Comparison of ENCODE assay signal across 9 cellular contexts in genomic region chr14:21096438-21096837, GRCh38. TPM values are rescaled to one million over a fixed set of nuclear protein-coding genes. Genes with fewer than 3 reads are reported as not detected.
DNase-seq lines count a peak whose midpoint lies in the region; ATAC-seq and TF ChIP-seq lines count a peak whose summit lies in the region.
"Had no signal": no experiment of that assay in that cellular context is flagged by ENCODE, and none has a peak within 500 bp of the region (broad histone marks: within the 10 kb centered on the region; RNA-seq: fewer than 3 reads in every experiment).

No MANE protein-coding gene starts in this region.

- H4K20me1 ChIP-seq in PC-9 (ENCODE audit: insufficient read depth): no peaks in the 10 kb centered on the region
- peaks cover 11% of the 10 kb centered on the region for H4K20me1 ChIP-seq in hepatocyte (ENCODE audit: insufficient read depth, poor library complexity, severe bottlenecking)
- peaks cover 26% of the 10 kb centered on the region for H4K20me1 ChIP-seq in smooth muscle cell (ENCODE audit: low read depth)

- H2AFZ ChIP-seq in PC-9 (no peak overlapping the region), hepatocyte (no peak overlapping the region), smooth muscle cell (ENCODE audit: low read depth) (no peak overlapping the region)

- TSS peak; percentile 18 for BruUV-seq in PC-9 (replicated peaks; lab: Mats Ljungman, UMichigan)

- ATAC-seq in HG03175 (IDR thresholded peaks at IDR 0.05; ENCODE audit: unreplicated experiment): no peak
- ATAC-seq: stimulated activated naive B cell treated with anti-CD40 and anti-IgM and Interleukin-4, amounts not matched to agents 10 μg/mL and 1 μg/mL and 100 μg/mL, for 72 hours had no signal

- H3K4me2 ChIP-seq in PC-9: no peak overlapping the region
- H3K4me2 ChIP-seq in hepatocyte: peak overlapping the region; percentile 68
- no peak overlapping the region for H3K4me2 ChIP-seq in smooth muscle cell

- H3K9me3 ChIP-seq in PC-9 (ENCODE audit: insufficient read depth, low read depth) (no peaks in the 10 kb centered on the region), hepatocyte (ENCODE audit: low read depth) (no peaks in the 10 kb centered on the region), smooth muscle cell (replicated peaks; ENCODE audit: low read depth) (no peaks in the 10 kb centered on the region)

- 81% methylated on average over 3 of the region's 3 CpGs for WGBS in hepatocyte (ENCODE audit: low lambda C conversion rate, missing lambda C conversion rate)
- WGBS in smooth muscle cell (ENCODE audit: low lambda C conversion rate): 75% methylated on average over 3 of the region's 3 CpGs

- H3F3A ChIP-seq in PC-9 (ENCODE audit: insufficient read depth, low read depth) (peaks cover 14% of the 10 kb centered on the region; the same call in 1 of the 2 replicates), smooth muscle cell (ENCODE audit: low read depth) (peaks cover 38% of the 10 kb centered on the region)

- H3K36me3 ChIP-seq in PC-9 (ENCODE audit: low read depth) (no peaks in the 10 kb centered on the region), hepatocyte (replicated peaks; ENCODE audit: insufficient read depth, low read depth) (no peaks in the 10 kb centered on the region), smooth muscle cell (ENCODE audit: low read depth) (no peaks in the 10 kb centered on the region)

- H3K9ac ChIP-seq in smooth muscle cell (ENCODE audit: low read depth): no peak overlapping the region

- CTCF ChIA-PET in PC-9 (lab: Charles Lee): no interaction called here

- H3K79me2 ChIP-seq in PC-9 (ENCODE audit: low read depth) (0 out of 2 replicates have a peak, but pooled peaks cover 4% of the 10 kb centered on the region), hepatocyte (peaks cover 57% of the 10 kb centered on the region), smooth muscle cell (ENCODE audit: low read depth) (no peaks in the 10 kb centered on the region)

- DNase-seq in GM20000 (ENCODE audit: low spot score) (peak; percentile 8), PC-9 (no peak), hepatocyte (ENCODE audit: low spot score) (no peak), smooth muscle cell (lab: John Stamatoyannopoulos, UW; ENCODE audit: unreplicated experiment) (no peak), NCI-H2227 (lab: John Stamatoyannopoulos, UW; ENCODE audit: unreplicated experiment) (no peak), NCI-H1694 (lab: John Stamatoyannopoulos, UW) (no peak)
- DNase-seq: kidney glomerular epithelial cell; stimulated activated naive B cell treated with anti-CD40 and anti-IgM and Interleukin-4, amounts not matched to agents 10 μg/mL and 1 μg/mL and 100 μg/mL, for 72 hours had no signal

- H3K4me3 ChIP-seq in PC-9 (no peak overlapping the region), hepatocyte (no peak overlapping the region), smooth muscle cell (no peak overlapping the region)

- TF ChIP-seq CTCF in GM20000 (IDR thresholded peaks at IDR 0.05; ENCODE audit: extremely low read depth, missing control alignments) (no peak), PC-9 (conservative IDR thresholded peaks at IDR 0.05) (no peak), hepatocyte (IDR thresholded peaks at IDR 0.05; ENCODE audit: poor library complexity) (no peak), smooth muscle cell (IDR thresholded peaks at IDR 0.05; ENCODE audit: borderline replicate concordance, insufficient read depth, poor library complexity, severe bottlenecking) (no peak)

- H3K9me2 ChIP-seq in PC-9 (ENCODE audit: insufficient read depth) (no peaks in the 10 kb centered on the region), hepatocyte (replicated peaks; ENCODE audit: insufficient read depth) (no peaks in the 10 kb centered on the region)

- no peak overlapping the region for H3K27ac ChIP-seq in PC-9
- peak overlapping the region; percentile 81 for H3K27ac ChIP-seq in hepatocyte
- H3K27ac ChIP-seq in smooth muscle cell (ENCODE audit: low read depth): peak overlapping the region; percentile 49

- POLR2A ChIA-PET in PC-9 (lab: Charles Lee; ENCODE audit: unreplicated experiment): no interaction called here

- H3K27me3 ChIP-seq in PC-9 (ENCODE audit: insufficient read depth, low read depth) (no peaks in the 10 kb centered on the region), hepatocyte (no peaks in the 10 kb centered on the region), smooth muscle cell (ENCODE audit: low read depth) (no peaks in the 10 kb centered on the region)

- intact Hi-C loops in PC-9 (cut with micrococcal nuclease; ENCODE audit: unreplicated experiment): no loop called here

- H3K4me1 ChIP-seq in PC-9 (replicated peaks; ENCODE audit: insufficient read depth) (peaks cover 14% of the 10 kb centered on the region), hepatocyte (ENCODE audit: insufficient read depth) (peaks cover 35% of the 10 kb centered on the region), smooth muscle cell (ENCODE audit: low read depth) (peaks cover 56% of the 10 kb centered on the region)

RNA-seq across cellular contexts. Expression of gene ZNF219, which starts 2.0 kb away (rescaled TPM):
- total RNA-seq in PC-9 (2021) (23.0 and 25.3 TPM in 2 replicates), hepatocyte (29.5 and 52.8 TPM in 2 replicates), smooth muscle cell (10.0 and 15.2 TPM in 2 replicates)
- polyA plus RNA-seq in hepatocyte (24.4 and 25.1 TPM in 2 replicates), smooth muscle cell (8.8 and 12.6 TPM in 2 replicates)

RNA-seq across cellular contexts. Expression of gene TMEM253, which starts 4.4 kb away (rescaled TPM):
- total RNA-seq in PC-9 (2021) (0.35 and 1.4 TPM in 2 replicates), hepatocyte (1.9 and 4.9 TPM in 2 replicates), smooth muscle cell (1.0 TPM in 1 of 2 replicates, not detected in the other)
- polyA plus RNA-seq in hepatocyte (5.4 and 7.8 TPM in 2 replicates), smooth muscle cell (0.41 TPM in 1 of 2 replicates, not detected in the other)

RNA-seq across cellular contexts. Expression of gene ARHGEF40, which starts 26.3 kb away (rescaled TPM):
- total RNA-seq in PC-9 (2021): 12.7 and 13.0 TPM in 2 replicates
- 36.0 and 53.7 TPM in 2 replicates for total RNA-seq in hepatocyte
- 36.7 and 38.1 TPM in 2 replicates for polyA plus RNA-seq in hepatocyte
- 53.1 and 74.4 TPM in 2 replicates for total RNA-seq in smooth muscle cell
- polyA plus RNA-seq in smooth muscle cell: 67.8 and 73.5 TPM in 2 replicates

RNA-seq across cellular contexts. Expression of gene RNASE8, which starts 38.8 kb away (rescaled TPM):
- total RNA-seq in PC-9 (2021) (not detected in 2 replicates), hepatocyte (not detected in 2 replicates), smooth muscle cell (not detected in 2 replicates)
- polyA plus RNA-seq in hepatocyte (not detected in 2 replicates), smooth muscle cell (not detected in 2 replicates)

RNA-seq across cellular contexts. Expression of gene RNASE7, which starts 54.3 kb away (rescaled TPM):
- total RNA-seq in PC-9 (2021) (not detected in 2 replicates), hepatocyte (not detected in 2 replicates), smooth muscle cell (1.4 and 4.1 TPM in 2 replicates)
- polyA plus RNA-seq in hepatocyte (not detected in 2 replicates), smooth muscle cell (0.66 and 0.93 TPM in 2 replicates)
